Comparison of ENCODE assay signal across 28 cellular contexts in genomic region chr1:14768589-14769304, GRCh38.
"Had no signal": no experiment of that assay in that cellular context is flagged by ENCODE, and none has a peak within 500 bp of the region (broad histone marks: within the 10 kb centered on the region; RNA-seq: fewer than 3 reads in every experiment).

No MANE protein-coding gene starts in this region.

- H3K36me3 Mint-ChIP-seq: memory B cell; stimulated activated effector memory CD8-positive, alpha-beta T cell treated with anti-CD3 and anti-CD28 coated beads, Interleukin-12 subunit alpha, Interleukin-12 subunit beta, amount 100 ng/mL, for 72 hours had no signal

- H3K9me3 ChIP-seq: gastroesophageal sphincter, heart left ventricle, mucosa of descending colon, right lobe of liver, stomach, thoracic aorta, upper lobe of left lung had no signal

- FAIRE-seq: colon, endothelial cell of umbilical vein, urothelium cell line had no signal

- H3K4me1 Mint-ChIP-seq: memory B cell; naive thymus-derived CD4-positive, alpha-beta T cell; nephron; stimulated activated effector memory CD8-positive, alpha-beta T cell treated with anti-CD3 and anti-CD28 coated beads, Interleukin-12 subunit alpha, Interleukin-12 subunit beta, amount 100 ng/mL, for 72 hours had no signal

- H3K4me3 ChIP-seq: gastroesophageal sphincter, heart left ventricle, hepatocyte, lung, mucosa of descending colon, right lobe of liver, smooth muscle cell, stomach, thoracic aorta, tibial nerve, upper lobe of left lung had no signal

- H3K36me3 ChIP-seq: gastroesophageal sphincter, heart left ventricle, right lobe of liver, stomach, thoracic aorta, tibial nerve, upper lobe of left lung had no signal

- H3K27ac Mint-ChIP-seq: memory B cell; mesothelial cell of epicardium; naive thymus-derived CD4-positive, alpha-beta T cell; nephron; stimulated activated effector memory CD8-positive, alpha-beta T cell treated with anti-CD3 and anti-CD28 coated beads, Interleukin-12 subunit alpha, Interleukin-12 subunit beta, amount 100 ng/mL, for 72 hours had no signal

- DNase-seq: central memory CD4-positive, alpha-beta T cell; effector CD8-positive, alpha-beta T cell; foreskin keratinocyte; heart left ventricle; kidney glomerular epithelial cell; mucosa of descending colon; naive thymus-derived CD4-positive, alpha-beta T cell; nucleus accumbens; right lobe of liver; stimulated activated CD4-positive, alpha-beta T cell treated with anti-CD3 and anti-CD28 coated beads, Interleukin-12 subunit alpha, Interleukin-12 subunit beta, amount 100 ng/mL, for 4 hours; stimulated activated CD4-positive, alpha-beta T cell treated with anti-CD3 and anti-CD28 coated beads, Interleukin-4, amount 100 ng/mL, for 24 hours; stimulated activated naive CD4-positive, alpha-beta T cell treated with Interleukin-2 at 50 U/mL for 16 hours; stomach; upper lobe of left lung had no signal

- ATAC-seq: foreskin keratinocyte; gastroesophageal sphincter; heart left ventricle; left lobe of liver; mucosa of descending colon; naive thymus-derived CD4-positive, alpha-beta T cell; right lobe of liver; stimulated activated effector memory CD8-positive, alpha-beta T cell treated with anti-CD3 and anti-CD28 coated beads, Interleukin-12 subunit alpha, Interleukin-12 subunit beta, amount 100 ng/mL, for 72 hours had no signal

- H3K27me3 ChIP-seq: foreskin keratinocyte, hepatocyte, right lobe of liver, tibial nerve, upper lobe of left lung had no signal

- H3K4me3 Mint-ChIP-seq: memory B cell; mesothelial cell of epicardium; naive thymus-derived CD4-positive, alpha-beta T cell; nephron; stimulated activated effector memory CD8-positive, alpha-beta T cell treated with anti-CD3 and anti-CD28 coated beads, Interleukin-12 subunit alpha, Interleukin-12 subunit beta, amount 100 ng/mL, for 72 hours had no signal

- H3K9me3 Mint-ChIP-seq: nephron; stimulated activated effector memory CD8-positive, alpha-beta T cell treated with anti-CD3 and anti-CD28 coated beads, Interleukin-12 subunit alpha, Interleukin-12 subunit beta, amount 100 ng/mL, for 72 hours had no signal

- H3K4me1 ChIP-seq: foreskin keratinocyte, gastroesophageal sphincter, heart left ventricle, right lobe of liver, stomach, tibial nerve, upper lobe of left lung had no signal

- H3K27ac ChIP-seq: foreskin keratinocyte, gastroesophageal sphincter, heart left ventricle, hepatocyte, right lobe of liver, stomach, thoracic aorta, tibial nerve, upper lobe of left lung had no signal
